ENCODE assay signal across 25 cellular contexts in genomic region chr15:81418427-81418826, GRCh38. TPM values are rescaled to one million over a fixed set of nuclear protein-coding genes. Genes with fewer than 3 reads are reported as not detected.
"Had no signal": no experiment of that assay in that cellular context is flagged by ENCODE, and none has a peak within 500 bp of the region (broad histone marks: within the 10 kb centered on the region; RNA-seq: fewer than 3 reads in every experiment).

No MANE protein-coding gene starts in this region.

- H2AFZ ChIP-seq: parathyroid adenoma had no signal

- H3K36me3 Mint-ChIP-seq: naive B cell; stimulated activated naive B cell treated with anti-CD40 and anti-IgM and Interleukin-4, amounts not matched to agents 10 μg/mL and 1 μg/mL and 100 μg/mL, for 72 hours had no signal

- H3K27ac Mint-ChIP-seq: endodermal cell; naive B cell; stimulated activated naive B cell treated with anti-CD40 and anti-IgM and Interleukin-4, amounts not matched to agents 10 μg/mL and 1 μg/mL and 100 μg/mL, for 72 hours; stimulated activated naive CD8-positive, alpha-beta T cell treated with anti-CD3 and anti-CD28 coated beads, Interleukin-15, amount 100 ng/mL, for 72 hours had no signal

- H3K27me3 ChIP-seq: heart left ventricle, sigmoid colon, testis, tibial nerve, vagina had no signal

- H3K36me3 ChIP-seq: heart left ventricle, left ventricle myocardium inferior, sigmoid colon, tibial nerve, upper lobe of right lung, vagina had no signal

- H3K4me1 ChIP-seq: heart left ventricle, left ventricle myocardium inferior, parathyroid adenoma, psoas muscle, testis, tibial nerve, upper lobe of right lung, vagina had no signal

- H3K4me3 ChIP-seq: coronary artery, heart left ventricle, left ventricle myocardium inferior, psoas muscle, sigmoid colon, skin epidermis, testis, tibial nerve, upper lobe of right lung, vagina had no signal

- H3K4me3 Mint-ChIP-seq: endodermal cell; naive B cell; stimulated activated naive B cell treated with anti-CD40 and anti-IgM and Interleukin-4, amounts not matched to agents 10 μg/mL and 1 μg/mL and 100 μg/mL, for 72 hours; stimulated activated naive CD8-positive, alpha-beta T cell treated with anti-CD3 and anti-CD28 coated beads, Interleukin-15, amount 100 ng/mL, for 72 hours had no signal

- H3K9ac ChIP-seq: parathyroid adenoma had no signal

- H3K79me2 ChIP-seq: parathyroid adenoma had no signal

- H3K27me3 Mint-ChIP-seq: stimulated activated naive CD8-positive, alpha-beta T cell treated with anti-CD3 and anti-CD28 coated beads, Interleukin-15, amount 100 ng/mL, for 72 hours had no signal

- DNase-seq: effector CD4-positive, alpha-beta T cell; endodermal cell; foreskin melanocyte; heart left ventricle; hippocampal formation; left ventricle myocardium inferior; naive B cell; psoas muscle; sigmoid colon; stimulated activated CD4-positive, alpha-beta T cell treated with anti-CD3 and anti-CD28 coated beads, Interleukin-2, amount 100 ng/mL, for 24 hours; stimulated activated CD4-positive, alpha-beta T cell treated with anti-CD3 and anti-CD28 coated beads, Interleukin-4, amount 100 ng/mL, for 4 hours; stimulated activated naive B cell treated with anti-CD40 and anti-IgM and Interleukin-4, amounts not matched to agents 10 μg/mL and 1 μg/mL and 100 μg/mL, for 72 hours; stimulated activated naive CD8-positive, alpha-beta T cell treated with anti-CD3 and anti-CD28 coated beads, Interleukin-15, amount 100 ng/mL, for 72 hours; testis; upper lobe of right lung had no signal

- H3K9me3 Mint-ChIP-seq: endodermal cell; stimulated activated naive CD8-positive, alpha-beta T cell treated with anti-CD3 and anti-CD28 coated beads, Interleukin-15, amount 100 ng/mL, for 72 hours had no signal

- H3K27ac ChIP-seq: coronary artery, heart left ventricle, left ventricle myocardium inferior, parathyroid adenoma, psoas muscle, sigmoid colon, skin epidermis, testis, tibial nerve, upper lobe of right lung, vagina had no signal

- H3K9me3 ChIP-seq: heart left ventricle, left ventricle myocardium inferior, psoas muscle, sigmoid colon, testis, tibial nerve, upper lobe of right lung, vagina had no signal

RNA-seq across cellular contexts. Expression of gene TMC3, which starts 44.4 kb away (rescaled TPM):
- total RNA-seq: chondrocyte, dermis microvascular lymphatic vessel endothelial cell, endodermal cell, endothelial cell of umbilical vein, left ventricle myocardium inferior, lung microvascular endothelial cell, psoas muscle, subcutaneous adipose tissue, tibial nerve, upper lobe of right lung had no signal
